1 cellular context compared by ENCODE assay signal in genomic region chr9:128656416-128657343, GRCh38.
TF ChIP-seq lines count a peak whose summit lies in the region.

Gene DYNC2I2, minus strand, starts transcription at chr9:128656847. Its CDS starts 121 bp downstream, at chr9:128656726.

TF ChIP-seq in HEK293, 187 proteins besides CTCF, POLR2A, EP300 and RAD21 (continued from another document and continues in another):
- no peak for TF ChIP-seq ZNF398 (tag by site-specific recombination; IDR thresholded peaks at IDR 0.05)
- peak; percentile 100 for TF ChIP-seq ZBTB1 (tag by site-specific recombination; IDR thresholded peaks at IDR 0.05)
- TF ChIP-seq, protein P1, sequence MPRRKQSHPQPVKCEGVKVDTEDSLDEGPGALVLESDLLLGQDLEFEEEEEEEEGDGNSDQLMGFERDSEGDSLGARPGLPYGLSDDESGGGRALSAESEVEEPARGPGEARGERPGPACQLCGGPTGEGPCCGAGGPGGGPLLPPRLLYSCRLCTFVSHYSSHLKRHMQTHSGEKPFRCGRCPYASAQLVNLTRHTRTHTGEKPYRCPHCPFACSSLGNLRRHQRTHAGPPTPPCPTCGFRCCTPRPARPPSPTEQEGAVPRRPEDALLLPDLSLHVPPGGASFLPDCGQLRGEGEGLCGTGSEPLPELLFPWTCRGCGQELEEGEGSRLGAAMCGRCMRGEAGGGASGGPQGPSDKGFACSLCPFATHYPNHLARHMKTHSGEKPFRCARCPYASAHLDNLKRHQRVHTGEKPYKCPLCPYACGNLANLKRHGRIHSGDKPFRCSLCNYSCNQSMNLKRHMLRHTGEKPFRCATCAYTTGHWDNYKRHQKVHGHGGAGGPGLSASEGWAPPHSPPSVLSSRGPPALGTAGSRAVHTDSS (tag by site-specific recombination; IDR thresholded peaks at IDR 0.05): no peak
- TF ChIP-seq, protein P2, sequence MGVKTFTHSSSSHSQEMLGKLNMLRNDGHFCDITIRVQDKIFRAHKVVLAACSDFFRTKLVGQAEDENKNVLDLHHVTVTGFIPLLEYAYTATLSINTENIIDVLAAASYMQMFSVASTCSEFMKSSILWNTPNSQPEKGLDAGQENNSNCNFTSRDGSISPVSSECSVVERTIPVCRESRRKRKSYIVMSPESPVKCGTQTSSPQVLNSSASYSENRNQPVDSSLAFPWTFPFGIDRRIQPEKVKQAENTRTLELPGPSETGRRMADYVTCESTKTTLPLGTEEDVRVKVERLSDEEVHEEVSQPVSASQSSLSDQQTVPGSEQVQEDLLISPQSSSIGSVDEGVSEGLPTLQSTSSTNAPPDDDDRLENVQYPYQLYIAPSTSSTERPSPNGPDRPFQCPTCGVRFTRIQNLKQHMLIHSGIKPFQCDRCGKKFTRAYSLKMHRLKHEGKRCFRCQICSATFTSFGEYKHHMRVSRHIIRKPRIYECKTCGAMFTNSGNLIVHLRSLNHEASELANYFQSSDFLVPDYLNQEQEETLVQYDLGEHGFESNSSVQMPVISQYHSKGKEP (tag by site-specific recombination; IDR thresholded peaks at IDR 0.05): peak; percentile 4; the same call in 1 of the 2 replicates
- TF ChIP-seq ZNF585B (tag by site-specific recombination; IDR thresholded peaks at IDR 0.05): no peak
- TF ChIP-seq, protein P3, sequence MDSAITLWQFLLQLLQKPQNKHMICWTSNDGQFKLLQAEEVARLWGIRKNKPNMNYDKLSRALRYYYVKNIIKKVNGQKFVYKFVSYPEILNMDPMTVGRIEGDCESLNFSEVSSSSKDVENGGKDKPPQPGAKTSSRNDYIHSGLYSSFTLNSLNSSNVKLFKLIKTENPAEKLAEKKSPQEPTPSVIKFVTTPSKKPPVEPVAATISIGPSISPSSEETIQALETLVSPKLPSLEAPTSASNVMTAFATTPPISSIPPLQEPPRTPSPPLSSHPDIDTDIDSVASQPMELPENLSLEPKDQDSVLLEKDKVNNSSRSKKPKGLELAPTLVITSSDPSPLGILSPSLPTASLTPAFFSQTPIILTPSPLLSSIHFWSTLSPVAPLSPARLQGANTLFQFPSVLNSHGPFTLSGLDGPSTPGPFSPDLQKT (IDR thresholded peaks at IDR 0.05; ENCODE audit: borderline replicate concordance, low read depth, low read length): no peak
- peak; percentile 89 for TF ChIP-seq ZNF629 (tag by site-specific recombination; IDR thresholded peaks at IDR 0.05)
- no peak; the same call in none of the 2 replicates for TF ChIP-seq ZNF221 (tag by site-specific recombination; IDR thresholded peaks at IDR 0.05; ENCODE audit: borderline replicate concordance)
- TF ChIP-seq ZNF175 (tag by site-specific recombination; IDR thresholded peaks at IDR 0.05): no peak
- peak; percentile 85 for TF ChIP-seq SP2 (tag by site-specific recombination; IDR thresholded peaks at IDR 0.05)
- TF ChIP-seq PRDM6 (tag by site-specific recombination; IDR thresholded peaks at IDR 0.05): no peak
- no peak for TF ChIP-seq ZSCAN23 (tag by site-specific recombination; IDR thresholded peaks at IDR 0.05)
- TF ChIP-seq ZNF2 (tag by site-specific recombination; IDR thresholded peaks at IDR 0.05): peak; percentile 95
- no peak for TF ChIP-seq ZNF16 (tag by site-specific recombination; IDR thresholded peaks at IDR 0.05; ENCODE audit: low read depth)
- TF ChIP-seq, protein P4, sequence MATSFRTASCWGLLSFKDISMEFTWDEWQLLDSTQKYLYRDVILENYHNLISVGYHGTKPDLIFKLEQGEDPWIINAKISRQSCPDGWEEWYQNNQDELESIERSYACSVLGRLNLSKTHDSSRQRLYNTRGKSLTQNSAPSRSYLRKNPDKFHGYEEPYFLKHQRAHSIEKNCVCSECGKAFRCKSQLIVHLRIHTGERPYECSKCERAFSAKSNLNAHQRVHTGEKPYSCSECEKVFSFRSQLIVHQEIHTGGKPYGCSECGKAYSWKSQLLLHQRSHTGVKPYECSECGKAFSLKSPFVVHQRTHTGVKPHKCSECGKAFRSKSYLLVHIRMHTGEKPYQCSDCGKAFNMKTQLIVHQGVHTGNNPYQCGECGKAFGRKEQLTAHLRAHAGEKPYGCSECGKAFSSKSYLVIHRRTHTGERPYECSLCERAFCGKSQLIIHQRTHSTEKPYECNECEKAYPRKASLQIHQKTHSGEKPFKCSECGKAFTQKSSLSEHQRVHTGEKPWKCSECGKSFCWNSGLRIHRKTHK (tag by site-specific recombination; IDR thresholded peaks at IDR 0.05): no peak
- TF ChIP-seq, protein P5, sequence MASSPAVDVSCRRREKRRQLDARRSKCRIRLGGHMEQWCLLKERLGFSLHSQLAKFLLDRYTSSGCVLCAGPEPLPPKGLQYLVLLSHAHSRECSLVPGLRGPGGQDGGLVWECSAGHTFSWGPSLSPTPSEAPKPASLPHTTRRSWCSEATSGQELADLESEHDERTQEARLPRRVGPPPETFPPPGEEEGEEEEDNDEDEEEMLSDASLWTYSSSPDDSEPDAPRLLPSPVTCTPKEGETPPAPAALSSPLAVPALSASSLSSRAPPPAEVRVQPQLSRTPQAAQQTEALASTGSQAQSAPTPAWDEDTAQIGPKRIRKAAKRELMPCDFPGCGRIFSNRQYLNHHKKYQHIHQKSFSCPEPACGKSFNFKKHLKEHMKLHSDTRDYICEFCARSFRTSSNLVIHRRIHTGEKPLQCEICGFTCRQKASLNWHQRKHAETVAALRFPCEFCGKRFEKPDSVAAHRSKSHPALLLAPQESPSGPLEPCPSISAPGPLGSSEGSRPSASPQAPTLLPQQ (tag by site-specific recombination; IDR thresholded peaks at IDR 0.05): peak; percentile 85; the same call in 1 of the 2 replicates
- TF ChIP-seq ZNF76 (tag by site-specific recombination; IDR thresholded peaks at IDR 0.05; ENCODE audit: borderline replicate concordance, low read depth): peak; percentile 94
- TF ChIP-seq ZNF174 (tag by site-specific recombination; IDR thresholded peaks at IDR 0.05): no peak
- TF ChIP-seq PATZ1 (tag by site-specific recombination; IDR thresholded peaks at IDR 0.05): no peak
- peak; percentile 91 for TF ChIP-seq KLF17 (tag by site-specific recombination; IDR thresholded peaks at IDR 0.05)
- TF ChIP-seq ZNF791 (tag by site-specific recombination; IDR thresholded peaks at IDR 0.05): no peak
- no peak for TF ChIP-seq ZNF423 (tag by site-specific recombination; IDR thresholded peaks at IDR 0.05)
- TF ChIP-seq ZNF639 (tag by site-specific recombination; IDR thresholded peaks at IDR 0.05): peak; percentile 95
- TF ChIP-seq SP7 (tag by site-specific recombination; IDR thresholded peaks at IDR 0.05): peak; percentile 94
- 0 out of 2 replicates have a peak, but pooled peaks have one; percentile 35 for TF ChIP-seq ZNF677 (tag by site-specific recombination; IDR thresholded peaks at IDR 0.05)
- no peak for TF ChIP-seq ZNF239 (tag by site-specific recombination; IDR thresholded peaks at IDR 0.05)
- TF ChIP-seq ZNF302 (tag by site-specific recombination; IDR thresholded peaks at IDR 0.05; ENCODE audit: low read depth): no peak
- no peak for TF ChIP-seq ZNF19 (tag by site-specific recombination; IDR thresholded peaks at IDR 0.05; ENCODE audit: low read depth)
- peak; percentile 77 for TF ChIP-seq ZBTB21 (tag by site-specific recombination; IDR thresholded peaks at IDR 0.05)
- TF ChIP-seq ZXDB (tag by site-specific recombination; IDR thresholded peaks at IDR 0.05): peak; percentile 99
- peak; percentile 100 for TF ChIP-seq ZBTB17 (tag by site-specific recombination; IDR thresholded peaks at IDR 0.05)
- no peak for TF ChIP-seq ZNF837 (tag by site-specific recombination; IDR thresholded peaks at IDR 0.05)
- no peak for TF ChIP-seq BCL6B (tag by site-specific recombination; IDR thresholded peaks at IDR 0.05)
- peak; percentile 70; the same call in 1 of the 2 replicates for TF ChIP-seq EGR2 (tag by site-specific recombination; IDR thresholded peaks at IDR 0.05; ENCODE audit: low read depth)
- peak; percentile 65; the same call in 1 of the 2 replicates for TF ChIP-seq MYNN (tag by site-specific recombination; IDR thresholded peaks at IDR 0.05; ENCODE audit: borderline replicate concordance)
- peak; percentile 91 for TF ChIP-seq ZBTB10 (tag by site-specific recombination; IDR thresholded peaks at IDR 0.05)
- TF ChIP-seq ZNF433 (tag by site-specific recombination; IDR thresholded peaks at IDR 0.05; ENCODE audit: low read depth): no peak
- no peak for TF ChIP-seq ZNF549 (tag by site-specific recombination; IDR thresholded peaks at IDR 0.05)
- TF ChIP-seq KLF8 (tag by site-specific recombination; IDR thresholded peaks at IDR 0.05): peak; percentile 100
- no peak for TF ChIP-seq ZNF48 (tag by site-specific recombination; IDR thresholded peaks at IDR 0.05)
- TF ChIP-seq ZNF426 (tag by site-specific recombination; IDR thresholded peaks at IDR 0.05): no peak
